In genomic region chr7:47574473-47575328, GRCh38 we compare ENCODE assay signal across 1 cellular context.
A peak's percentile ranks its signal among the peaks of the same experiment; 100 is the strongest.
TF ChIP-seq lines count a peak whose summit lies in the region.

No MANE protein-coding gene starts in this region.

TF ChIP-seq in IMR-90, 13 proteins besides CTCF, POLR2A, EP300 and RAD21:
- no peak for TF ChIP-seq ELK1 (IDR thresholded peaks at IDR 0.05; ENCODE audit: borderline replicate concordance, low read depth, low read length)
- 0 out of 2 replicates have a peak, but pooled peaks have one; percentile 3 for TF ChIP-seq MAZ (IDR thresholded peaks at IDR 0.05; ENCODE audit: borderline replicate concordance, low read depth, low read length)
- TF ChIP-seq MAFK (IDR thresholded peaks at IDR 0.05; ENCODE audit: low read depth, low read length), result no peak
- TF ChIP-seq BHLHE40 (IDR thresholded peaks at IDR 0.05; ENCODE audit: low read depth, low read length), result peak; percentile 52; the same call in 1 of the 2 replicates
- TF ChIP-seq FOS (IDR thresholded peaks at IDR 0.05; ENCODE audit: low read depth, low read length), result peak; percentile 56; the same call in 1 of the 2 replicates
- no peak for TF ChIP-seq CEBPB (IDR thresholded peaks at IDR 0.05; ENCODE audit: low read depth, low read length)
- no peak for TF ChIP-seq CHD1 (IDR thresholded peaks at IDR 0.05; ENCODE audit: low read depth, low read length)
- TF ChIP-seq RFX5 (IDR thresholded peaks at IDR 0.05; ENCODE audit: low read depth, low read length), result no peak
TF ChIP-seq in IMR-90: peak in this region for 3.
